Comparison of ENCODE assay signal across 8 cellular contexts in genomic region chr2:24919100-24919976, GRCh38. TPM values are rescaled to one million over a fixed set of nuclear protein-coding genes. Genes with fewer than 3 reads are reported as not detected.
DNase-seq lines count a peak whose midpoint lies in the region; ATAC-seq, FAIRE-seq and TF ChIP-seq lines count a peak whose summit lies in the region.

No MANE protein-coding gene starts in this region.

- H3K36me3 ChIP-seq in HCT116 (ENCODE audit: control insufficient read depth in 1 of 2, insufficient read depth in 2 of 2, low read length in 2 of 2) (peaks cover 0 to 5% of the 10 kb centered on the region in 2 experiments; a peak in 1 of 4 replicates), endothelial cell of umbilical vein (ENCODE audit: control insufficient read depth in 2 of 2, extremely low read depth in 1 of 2, insufficient read depth in 2 of 2, low read length in 2 of 2) (no peaks in the 10 kb centered on the region), thyroid gland (no peaks in the 10 kb centered on the region)

- WGBS in thyroid gland, 2 donors = 37 to 41% methylated on average over 22 to 24 of the region's 67 CpGs

- POLR2A ChIA-PET in HCT116 (lab: Charles Lee) (interaction anchor here (0.6 kb wide), 1 partner anchor 59 kb away, joined by 5 read pairs; no protein-coding TSS in a partner anchor), endothelial cell of umbilical vein (lab: Charles Lee) (no interaction called here)

- H3K4me1 ChIP-seq in HCT116 (ENCODE audit: control insufficient read depth in 1 of 2, insufficient read depth in 2 of 2, low read length in 2 of 2) (peaks cover 5 to 20% of the 10 kb centered on the region in 2 experiments; a peak in 3 of 4 replicates), endothelial cell of umbilical vein (ENCODE audit: control insufficient read depth, extremely low read depth, insufficient read depth, low read length) (peaks cover 6% of the 10 kb centered on the region), thyroid gland (no peaks in the 10 kb centered on the region)

- BruUV-seq in HCT116 (replicated peaks; lab: Mats Ljungman, UMichigan) = no TSS peak
- BruUV-seq in endothelial cell of umbilical vein (replicated peaks; lab: Mats Ljungman, UMichigan) = no TSS peak

- intact Hi-C loops in HCT116 (cut with micrococcal nuclease) (no loop called here), endothelial cell of umbilical vein (cut with micrococcal nuclease) (no loop called here), thyroid gland (cut with DNase I) (no loop called here)

- TF ChIP-seq CTCF in GM12864 (IDR thresholded peaks at IDR 0.05; ENCODE audit: low read depth, low read length, missing control alignments) (no peak), HCT116 (IDR thresholded peaks at IDR 0.05 in 2 of 3, conservative IDR thresholded peaks at IDR 0.05 in 1 of 3; ENCODE audit: borderline replicate concordance in 1 of 3, insufficient read depth in 1 of 3, low read depth in 2 of 3, low read length in 2 of 3) (no peak), NB4 (IDR thresholded peaks at IDR 0.05; ENCODE audit: low read depth, low read length) (no peak), endothelial cell of umbilical vein (IDR thresholded peaks at IDR 0.05; ENCODE audit: extremely low read depth in 1 of 2, insufficient read depth in 1 of 2, low read depth in 1 of 2, low read length in 2 of 2) (no peak), thyroid gland (IDR thresholded peaks at IDR 0.05) (peak in 1 of 6 experiments; percentile 7)

- peak; percentile 66 for FAIRE-seq in endothelial cell of umbilical vein (lab: Jason Lieb, UNC)

- peaks cover 21% of the 10 kb centered on the region for H3K36me3 Mint-ChIP-seq in activated CD8-positive, alpha-beta memory T cell treated with anti-CD3 and anti-CD28 coated beads, Interleukin-2, amount 10 ng/mL, durations not matched to agents 7 days and 5 days
- H3K36me3 Mint-ChIP-seq in natural killer cell treated with Interleukin-12 subunit alpha and Interleukin-12 subunit beta and Interleukin-15 and Interleukin-18, amount 100 ng/mL, for 72 hours = no peaks in the 10 kb centered on the region

- H3K4me3 Mint-ChIP-seq in activated CD8-positive, alpha-beta memory T cell treated with anti-CD3 and anti-CD28 coated beads, Interleukin-2, amount 10 ng/mL, durations not matched to agents 7 days and 5 days = peak overlapping the region; percentile 90
- H3K4me3 Mint-ChIP-seq in natural killer cell treated with Interleukin-12 subunit alpha and Interleukin-12 subunit beta and Interleukin-15 and Interleukin-18, amount 100 ng/mL, for 72 hours = peak overlapping the region; percentile 89

- H3K4me2 ChIP-seq in HCT116 (ENCODE audit: low read length) (peak overlapping the region; percentile 99), endothelial cell of umbilical vein (ENCODE audit: insufficient read depth, low read length) (peak overlapping the region; percentile 54)

- no peaks in the 10 kb centered on the region for H3K9me1 ChIP-seq in endothelial cell of umbilical vein (replicated peaks; ENCODE audit: control insufficient read depth, extremely low read depth, insufficient read depth, low read length)

- no peaks in the 10 kb centered on the region for H3K27me3 ChIP-seq in HCT116 (ENCODE audit: insufficient read depth, low read length)
- H3K27me3 ChIP-seq in endothelial cell of umbilical vein (ENCODE audit: control insufficient read depth in 2 of 2, insufficient read depth in 2 of 2, low read length in 2 of 2) = no peaks in the 10 kb centered on the region
- no peaks in the 10 kb centered on the region for H3K27me3 ChIP-seq in thyroid gland

- H3K27ac ChIP-seq in HCT116 (ENCODE audit: low read depth, low read length) = peak overlapping the region; percentile 75
- no peak overlapping the region for H3K27ac ChIP-seq in endothelial cell of umbilical vein (ENCODE audit: insufficient read depth, low read depth, low read length)
- peak overlapping the region in 2 of 3 donors; percentile 3 to 44 for H3K27ac ChIP-seq in thyroid gland

- DNase-seq in GM12864 (ENCODE audit: low read depth) (peak; percentile 42), HCT116 (ENCODE audit: low read depth, low spot score) (no peak), NB4 (ENCODE audit: low read depth) (peak; percentile 59), endothelial cell of umbilical vein (ENCODE audit: low read depth, low spot score) (no peak), thyroid gland (peak; percentile 16 to 18), T1000 (lab: John Stamatoyannopoulos, UW) (no peak)
- DNase-seq in activated CD8-positive, alpha-beta memory T cell treated with anti-CD3 and anti-CD28 coated beads, Interleukin-2, amount 10 ng/mL, durations not matched to agents 7 days and 5 days = peak; percentile 82
- no peak for DNase-seq in natural killer cell treated with Interleukin-12 subunit alpha and Interleukin-12 subunit beta and Interleukin-15 and Interleukin-18, amount 100 ng/mL, for 72 hours (ENCODE audit: low spot score)

- CTCF ChIA-PET in HCT116 (lab: Charles Lee) = no interaction called here
- CTCF ChIA-PET in activated CD8-positive, alpha-beta memory T cell treated with anti-CD3 and anti-CD28 coated beads, Interleukin-2, amount 10 ng/mL, durations not matched to agents 7 days and 5 days (lab: Charles Lee) = interaction anchor here (1.1 kb wide), 1 partner anchor 509 kb away, joined by 3 read pairs; no protein-coding TSS in a partner anchor
- CTCF ChIA-PET in endothelial cell of umbilical vein (lab: Charles Lee) = interaction anchor here (0.6 to 1.5 kb wide), 4 partner anchors 20 to 210 kb away, joined by 3 to 5 read pairs (median 3); partner anchors contain the start of genes CENPO and PTRHD1

- H3K4me1 Mint-ChIP-seq in activated CD8-positive, alpha-beta memory T cell treated with anti-CD3 and anti-CD28 coated beads, Interleukin-2, amount 10 ng/mL, durations not matched to agents 7 days and 5 days = peaks cover 47% of the 10 kb centered on the region
- peaks cover 27 to 29% of the 10 kb centered on the region in 2 donors for H3K4me1 Mint-ChIP-seq in natural killer cell treated with Interleukin-12 subunit alpha and Interleukin-12 subunit beta and Interleukin-15 and Interleukin-18, amount 100 ng/mL, for 72 hours (ENCODE audit: low read depth in 2 of 2)

- H4K20me1 ChIP-seq in HCT116 (ENCODE audit: insufficient read depth) (no peaks in the 10 kb centered on the region), endothelial cell of umbilical vein (replicated peaks; ENCODE audit: control insufficient read depth, extremely low read depth, insufficient read depth, low read length) (no peaks in the 10 kb centered on the region)

- H3K27me3 Mint-ChIP-seq in activated CD8-positive, alpha-beta memory T cell treated with anti-CD3 and anti-CD28 coated beads, Interleukin-2, amount 10 ng/mL, durations not matched to agents 7 days and 5 days = no peaks in the 10 kb centered on the region
- peaks cover 0 to 13% of the 10 kb centered on the region in 2 donors for H3K27me3 Mint-ChIP-seq in natural killer cell treated with Interleukin-12 subunit alpha and Interleukin-12 subunit beta and Interleukin-15 and Interleukin-18, amount 100 ng/mL, for 72 hours

- H3K27ac Mint-ChIP-seq in activated CD8-positive, alpha-beta memory T cell treated with anti-CD3 and anti-CD28 coated beads, Interleukin-2, amount 10 ng/mL, durations not matched to agents 7 days and 5 days = peak overlapping the region; percentile 72
- peak overlapping the region in 1 of 2 donors; percentile 54 for H3K27ac Mint-ChIP-seq in natural killer cell treated with Interleukin-12 subunit alpha and Interleukin-12 subunit beta and Interleukin-15 and Interleukin-18, amount 100 ng/mL, for 72 hours

- no peak for TF ChIP-seq RAD21 in HCT116 (IDR thresholded peaks at IDR 0.05; ENCODE audit: low read depth)

- no peaks in the 10 kb centered on the region for H3K9me2 ChIP-seq in HCT116 (ENCODE audit: insufficient read depth)

- H3K9me3 ChIP-seq in HCT116 (ENCODE audit: control insufficient read depth in 1 of 2, insufficient read depth in 1 of 2, low read depth in 1 of 2, low read length in 2 of 2) (no peaks in the 10 kb centered on the region), endothelial cell of umbilical vein (replicated peaks; ENCODE audit: control insufficient read depth, insufficient read depth, low read length) (no peaks in the 10 kb centered on the region), thyroid gland (no peaks in the 10 kb centered on the region)

- RAD21 ChIA-PET in HCT116 (lab: Charles Lee; ENCODE audit: low non-redundant PET in 1 of 2, low total read pairs in 2 of 2, uncharacterized antibody in 2 of 2, unreplicated experiment in 2 of 2) = no interaction called here

- H3K9me3 Mint-ChIP-seq in activated CD8-positive, alpha-beta memory T cell treated with anti-CD3 and anti-CD28 coated beads, Interleukin-2, amount 10 ng/mL, durations not matched to agents 7 days and 5 days (ENCODE audit: low read depth) = no peaks in the 10 kb centered on the region
- no peaks in the 10 kb centered on the region for H3K9me3 Mint-ChIP-seq in natural killer cell treated with Interleukin-12 subunit alpha and Interleukin-12 subunit beta and Interleukin-15 and Interleukin-18, amount 100 ng/mL, for 72 hours

- H3K9ac ChIP-seq in HCT116 (ENCODE audit: low read length) (peak overlapping the region; percentile 83), endothelial cell of umbilical vein (replicated peaks; ENCODE audit: extremely low read depth, insufficient read depth, low read length) (peak overlapping the region; percentile 42)

- H3K79me2 ChIP-seq in HCT116 (ENCODE audit: insufficient read depth, low read length) (peaks cover 51% of the 10 kb centered on the region), endothelial cell of umbilical vein (ENCODE audit: control insufficient read depth, insufficient read depth, low read length) (peaks cover 6% of the 10 kb centered on the region)

- TF ChIP-seq POLR2A in HCT116 (IDR thresholded peaks at IDR 0.05; ENCODE audit: borderline replicate concordance, extremely low read depth, insufficient read depth, insufficient read length) (peak; percentile 18), NB4 (IDR thresholded peaks at IDR 0.05; ENCODE audit: extremely low read depth, insufficient read length) (no peak), endothelial cell of umbilical vein (IDR thresholded peaks at IDR 0.05; ENCODE audit: low read depth, low read length) (no peak), thyroid gland (IDR thresholded peaks at IDR 0.05) (no peak)

- dilution Hi-C loops in endothelial cell of umbilical vein (cut with MboI; ENCODE audit: extremely low pct_ligation_motif_present, low sequenced_read_pairs) = no loop called here

- H2AFZ ChIP-seq in HCT116 (ENCODE audit: low read depth, low read length, poor library complexity, severe bottlenecking) (no peak overlapping the region), endothelial cell of umbilical vein (ENCODE audit: low read depth, low read length) (peak overlapping the region; percentile 65)

- peak overlapping the region; percentile 73 for H3K4me3 ChIP-seq in GM12864 (ENCODE audit: low read depth, low read length)
- peak overlapping the region; percentile 66 to 81 for H3K4me3 ChIP-seq in HCT116 (replicated peaks in 1 of 2; ENCODE audit: low read depth in 1 of 2, low read length in 2 of 2)
- no peak overlapping the region for H3K4me3 ChIP-seq in NB4 (ENCODE audit: low read depth, low read length)
- H3K4me3 ChIP-seq in endothelial cell of umbilical vein (replicated peaks in 1 of 3; ENCODE audit: insufficient read depth in 1 of 3, low read depth in 1 of 3, low read length in 3 of 3) = peak overlapping the region; percentile 33 to 52 (median 46)
- H3K4me3 ChIP-seq in thyroid gland (replicated peaks in 1 of 3) = peak overlapping the region in 2 of 3 donors; percentile 42 to 59

- ATAC-seq in HCT116 = peak; percentile 37
- ATAC-seq in activated CD8-positive, alpha-beta memory T cell treated with anti-CD3 and anti-CD28 coated beads, Interleukin-2, amount 10 ng/mL, durations not matched to agents 7 days and 5 days = peak; percentile 33
- ATAC-seq in natural killer cell treated with Interleukin-12 subunit alpha and Interleukin-12 subunit beta and Interleukin-15 and Interleukin-18, amount 100 ng/mL, for 72 hours = peak; percentile 34 to 43

RNA-seq across cellular contexts. Expression of gene ADCY3, which starts 0.7 kb away (rescaled TPM):
- total RNA-seq in HCT116 (2021; ENCODE audit: unreplicated experiment) (71.1 TPM), endothelial cell of umbilical vein (54.0 and 54.4 TPM in 2 replicates), thyroid gland (10 to 100 TPM; 17.5 to 38.7 (median 29.2) TPM)
- 58.2 and 63.5 TPM in 2 replicates for polyA plus RNA-seq in HCT116 (2012)
- total RNA-seq in activated CD8-positive, alpha-beta memory T cell treated with anti-CD3 and anti-CD28 coated beads, Interleukin-2, amount 10 ng/mL, durations not matched to agents 7 days and 5 days = 10 to 100 TPM; 81.4 to 85.0 TPM
- polyA plus RNA-seq in endothelial cell of umbilical vein = 61.3 and 71.7 TPM in 2 replicates
- polyA plus RNA-seq in endothelial cell of umbilical vein (2011; cell fraction: cytosol; rRNA removed) = 48.1 and 52.9 TPM in 2 replicates
- polyA plus RNA-seq in endothelial cell of umbilical vein (2011; cell fraction: nucleus; rRNA removed) = 111 and 115 TPM in 2 replicates
- 49.6 and 78.8 TPM in 2 replicates for polyA plus RNA-seq in endothelial cell of umbilical vein (2012)
- polyA minus RNA-seq in endothelial cell of umbilical vein = 85.5 and 98.2 TPM in 2 replicates
- polyA minus RNA-seq in endothelial cell of umbilical vein (2011; cell fraction: cytosol; rRNA and poly(A)+ RNA removed) = 57.6 TPM
- polyA minus RNA-seq in endothelial cell of umbilical vein (2011; cell fraction: nucleus; rRNA and poly(A)+ RNA removed) = 25.6 and 36.5 TPM in 2 replicates
- total RNA-seq in natural killer cell treated with Interleukin-12 subunit alpha and Interleukin-12 subunit beta and Interleukin-15 and Interleukin-18, amount 100 ng/mL, for 72 hours = 10 to 100 TPM; 23.3 to 71.9 TPM

RNA-seq across cellular contexts. Expression of gene DNAJC27, which starts 52.4 kb away (rescaled TPM):
- total RNA-seq in HCT116 (2021; ENCODE audit: unreplicated experiment) (4.6 TPM), endothelial cell of umbilical vein (3.2 and 3.9 TPM in 2 replicates), thyroid gland (10 to 100 TPM in 3 of 4 donors, 1 to 10 TPM in 1; 7.7 to 16.1 (median 15.7) TPM)
- 0.95 and 1.1 TPM in 2 replicates for polyA plus RNA-seq in HCT116 (2012)
- total RNA-seq in activated CD8-positive, alpha-beta memory T cell treated with anti-CD3 and anti-CD28 coated beads, Interleukin-2, amount 10 ng/mL, durations not matched to agents 7 days and 5 days = 1 to 10 TPM; 6.5 to 8.7 TPM
- polyA plus RNA-seq in endothelial cell of umbilical vein = 1.1 and 1.3 TPM in 2 replicates
- polyA plus RNA-seq in endothelial cell of umbilical vein (2011; cell fraction: cytosol; rRNA removed) = 1.1 and 1.3 TPM in 2 replicates
- polyA plus RNA-seq in endothelial cell of umbilical vein (2011; cell fraction: nucleus; rRNA removed) = 3.5 and 6.2 TPM in 2 replicates
- 1.3 TPM in 2 replicates for polyA plus RNA-seq in endothelial cell of umbilical vein (2012)
- 3.0 and 6.0 TPM in 2 replicates for polyA minus RNA-seq in endothelial cell of umbilical vein
- 1.9 TPM for polyA minus RNA-seq in endothelial cell of umbilical vein (2011; cell fraction: cytosol; rRNA and poly(A)+ RNA removed)
- 5.4 and 7.0 TPM in 2 replicates for polyA minus RNA-seq in endothelial cell of umbilical vein (2011; cell fraction: nucleus; rRNA and poly(A)+ RNA removed)
- 1 to 10 TPM; 4.9 to 7.4 TPM for total RNA-seq in natural killer cell treated with Interleukin-12 subunit alpha and Interleukin-12 subunit beta and Interleukin-15 and Interleukin-18, amount 100 ng/mL, for 72 hours

Comparison
In these comparisons a context has a peak if more than half of its experiments do, and no peak if none do; other contexts are left out.
1. DNase-seq: peak in GM12864 (single experiment), NB4 (single experiment), activated CD8-positive, alpha-beta memory T cell treated with anti-CD3 and anti-CD28 coated beads, Interleukin-2, amount 10 ng/mL, durations not matched to agents 7 days and 5 days (single experiment) and thyroid gland (2 of 2); none in HCT116 (single experiment), endothelial cell of umbilical vein (single experiment), natural killer cell treated with Interleukin-12 subunit alpha and Interleukin-12 subunit beta and Interleukin-15 and Interleukin-18, amount 100 ng/mL, for 72 hours (single experiment) and T1000 (single experiment).
2. Peak in every context shown above with its lines, with median percentiles within 50 percentile points of each other: ATAC-seq.